Comparison of ENCODE assay signal across 8 cellular contexts in the genomic region with DNA sequence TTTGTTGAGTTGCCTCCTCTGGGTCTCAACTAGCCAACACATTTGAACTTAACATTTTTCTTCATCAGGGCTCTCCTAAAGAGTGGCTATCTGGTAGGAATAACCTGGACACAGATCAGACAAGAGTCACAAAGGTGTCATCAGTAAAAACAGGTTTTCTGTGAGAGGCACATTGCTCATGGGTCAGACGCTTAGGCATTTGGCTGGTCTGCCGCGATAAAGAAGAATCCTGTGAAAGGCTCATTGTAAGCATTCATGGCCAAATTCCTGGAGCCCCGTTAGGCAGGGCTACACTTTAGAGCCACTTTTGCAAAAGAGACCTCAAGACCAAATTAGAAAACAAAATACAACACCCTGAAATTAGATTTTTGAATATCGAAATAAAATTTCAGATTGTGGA.
"Had no signal": no experiment of that assay in that cellular context is flagged by ENCODE, and none has a peak within 500 bp of the region (broad histone marks: within the 10 kb centered on the region; RNA-seq: fewer than 3 reads in every experiment).

No MANE protein-coding gene starts in this region.

- H3K4me1 Mint-ChIP-seq: H9, IgD-negative memory B cell had no signal

- H3K36me3 Mint-ChIP-seq: IgD-negative memory B cell had no signal

- H3K27me3 Mint-ChIP-seq: IgD-negative memory B cell had no signal

- H3K27ac Mint-ChIP-seq: H9 had no signal

- DNase-seq: GOT3, H9, HCEC 1CT, KBM-7 had no signal

- FAIRE-seq: H54, HepG2 had no signal

- H3K27ac ChIP-seq: HL-60 had no signal

- ATAC-seq: HepG2 had no signal

- H3K9me3 Mint-ChIP-seq: H9 had no signal

- H3K4me3 Mint-ChIP-seq: H9, IgD-negative memory B cell had no signal
